ENCODE assay signal across 1 cellular context in genomic region chr11:76799061-76799804, GRCh38.
TF ChIP-seq lines count a peak whose summit lies in the region.

No MANE protein-coding gene starts in this region.

TF ChIP-seq in K562, 482 proteins besides CTCF, POLR2A, EP300 and RAD21 (continued from another document and continues in another):
- no peak for TF ChIP-seq ZBTB5 (IDR thresholded peaks at IDR 0.05)
- TF ChIP-seq ZZZ3 (IDR thresholded peaks at IDR 0.05), result no peak
- no peak for TF ChIP-seq KLF6 (CRISPR knock-in tag; IDR thresholded peaks at IDR 0.05; ENCODE audit: borderline replicate concordance)
- peak; percentile 61 for TF ChIP-seq L3MBTL2 (IDR thresholded peaks at IDR 0.05)
- peak; percentile 60; the same call in 1 of the 2 replicates for TF ChIP-seq MYNN (IDR thresholded peaks at IDR 0.05)
- TF ChIP-seq MYNN (CRISPR knock-in tag; IDR thresholded peaks at IDR 0.05), result no peak
- TF ChIP-seq ZNF449 (CRISPR knock-in tag; IDR thresholded peaks at IDR 0.05), result no peak
- no peak for TF ChIP-seq PRMT5 (CRISPR knock-in tag; IDR thresholded peaks at IDR 0.05)
- TF ChIP-seq ZNF512 (tag; IDR thresholded peaks at IDR 0.05), result no peak
- TF ChIP-seq GTF2E2 (tag; IDR thresholded peaks at IDR 0.05), result no peak
- no peak for TF ChIP-seq TBP (optimal IDR thresholded peaks at IDR 0.05; ENCODE audit: low read depth, low read length)
- no peak for TF ChIP-seq LEF1 (IDR thresholded peaks at IDR 0.05)
- TF ChIP-seq DEAF1 (CRISPR knock-in tag; IDR thresholded peaks at IDR 0.05), result peak; percentile 93
- TF ChIP-seq NFYB (IDR thresholded peaks at IDR 0.05; ENCODE audit: extremely low read depth, insufficient read length), result no peak
- TF ChIP-seq SUPT5H (IDR thresholded peaks at IDR 0.05), result no peak
- no peak for TF ChIP-seq SMAD3 (CRISPR knock-in tag; conservative IDR thresholded peaks at IDR 0.05)
- TF ChIP-seq ZNF354B (CRISPR knock-in tag; IDR thresholded peaks at IDR 0.05), result no peak
- TF ChIP-seq BHLHE40 (IDR thresholded peaks at IDR 0.05; ENCODE audit: low read length), result peak; percentile 32; the same call in 1 of the 2 replicates
- peak; percentile 62; the same call in 1 of the 2 replicates for TF ChIP-seq ZBTB7A (IDR thresholded peaks at IDR 0.05; ENCODE audit: borderline replicate concordance, control insufficient read depth, low read depth, low read length)
- TF ChIP-seq ZFP36 (IDR thresholded peaks at IDR 0.05; ENCODE audit: low read depth, low read length, partially characterized antibody), result no peak
- TF ChIP-seq ZNF133 (CRISPR knock-in tag; IDR thresholded peaks at IDR 0.05), result no peak
- TF ChIP-seq ZBTB17 (CRISPR knock-in tag; IDR thresholded peaks at IDR 0.05), result 0 out of 2 replicates have a peak, but pooled peaks have one; percentile 55
- no peak for TF ChIP-seq GATAD2B (IDR thresholded peaks at IDR 0.05; ENCODE audit: borderline replicate concordance)
- no peak for TF ChIP-seq POLR2H (tag; IDR thresholded peaks at IDR 0.05; ENCODE audit: low read depth)
- TF ChIP-seq ZNF644 (tag; IDR thresholded peaks at IDR 0.05; ENCODE audit: low read depth), result no peak
- TF ChIP-seq XRCC4 (IDR thresholded peaks at IDR 0.05; ENCODE audit: extremely low read depth, insufficient read depth, insufficient read length), result no peak
- TF ChIP-seq PTTG1 (tag; IDR thresholded peaks at IDR 0.05; ENCODE audit: low read depth), result no peak
- TF ChIP-seq LCOR (CRISPR knock-in tag; IDR thresholded peaks at IDR 0.05), result 0 out of 2 replicates have a peak, but pooled peaks have one; percentile 48
- TF ChIP-seq ZNF347 (CRISPR knock-in tag; IDR thresholded peaks at IDR 0.05; ENCODE audit: low read depth), result no peak
- TF ChIP-seq EP400 (IDR thresholded peaks at IDR 0.05), result no peak
- no peak for TF ChIP-seq NR1H2 (CRISPR knock-in tag; IDR thresholded peaks at IDR 0.05)
- TF ChIP-seq STAT6 (CRISPR knock-in tag; IDR thresholded peaks at IDR 0.05), result no peak
- no peak; a peak in 2 of 4 replicates for TF ChIP-seq NRF1 (conservative IDR thresholded peaks at IDR 0.05 in 1 of 2, IDR thresholded peaks at IDR 0.05 in 1 of 2)
- no peak for TF ChIP-seq MAFF (IDR thresholded peaks at IDR 0.05; ENCODE audit: low read length)
- no peak for TF ChIP-seq ZNF212 (CRISPR knock-in tag; IDR thresholded peaks at IDR 0.05)
- TF ChIP-seq ZNF444 (CRISPR knock-in tag; IDR thresholded peaks at IDR 0.05), result no peak
- no peak for TF ChIP-seq TAF1 (IDR thresholded peaks at IDR 0.05; ENCODE audit: control insufficient read depth, extremely low read depth, insufficient read depth, low read length, severe bottlenecking)
- 0 out of 4 replicates have a peak, but pooled peaks of 1 of the 2 experiments have one; percentile 38 for TF ChIP-seq UBTF (IDR thresholded peaks at IDR 0.05; ENCODE audit: borderline replicate concordance in 1 of 2, low read depth in 2 of 2, low read length in 2 of 2)
- no peak for TF ChIP-seq KLF1 (tag; IDR thresholded peaks at IDR 0.05)
- peak; percentile 65 for TF ChIP-seq PCBP1 (IDR thresholded peaks at IDR 0.05; ENCODE audit: low read depth, low read length, poor library complexity, severe bottlenecking)
- 0 out of 2 replicates have a peak, but pooled peaks have one; percentile 51 for TF ChIP-seq ZNF740 (CRISPR knock-in tag; IDR thresholded peaks at IDR 0.05)
- TF ChIP-seq ZNF740 (tag; IDR thresholded peaks at IDR 0.05), result no peak
- no peak for TF ChIP-seq ZNF239 (CRISPR knock-in tag; IDR thresholded peaks at IDR 0.05)
- no peak for TF ChIP-seq ZNF282 (CRISPR knock-in tag; IDR thresholded peaks at IDR 0.05)
- 0 out of 2 replicates have a peak, but pooled peaks have one; percentile 20 for TF ChIP-seq RBFOX2 (IDR thresholded peaks at IDR 0.05; ENCODE audit: low read depth, low read length)
- peak; percentile 84 for TF ChIP-seq CCNT2 (IDR thresholded peaks at IDR 0.05; ENCODE audit: borderline replicate concordance, extremely low read depth, insufficient read length, low read depth, low read length)
- no peak for TF ChIP-seq ZFP30 (CRISPR knock-in tag; IDR thresholded peaks at IDR 0.05; ENCODE audit: borderline replicate concordance)
